Comparison of ENCODE assay signal across 1 cellular context in genomic region chr1:903721-904270, GRCh38.
TF ChIP-seq lines count a peak whose summit lies in the region.

No MANE protein-coding gene starts in this region.

TF ChIP-seq in HCT116, 20 proteins besides CTCF, POLR2A, EP300 and RAD21 (continued from another document):
- no peak for TF ChIP-seq REST (IDR thresholded peaks at IDR 0.05; ENCODE audit: low read depth)
- no peak for TF ChIP-seq JUND (IDR thresholded peaks at IDR 0.05)
- no peak for TF ChIP-seq EZH2phosphoT487 (IDR thresholded peaks at IDR 0.05; ENCODE audit: borderline replicate concordance)
- TF ChIP-seq FOSL1 (IDR thresholded peaks at IDR 0.05; ENCODE audit: low read depth), result no peak
- TF ChIP-seq ZFX (IDR thresholded peaks at IDR 0.05), result no peak
- TF ChIP-seq MAX (IDR thresholded peaks at IDR 0.05), result no peak
- no peak for TF ChIP-seq ATF3 (IDR thresholded peaks at IDR 0.05)
